Comparison of ENCODE assay signal across 28 cellular contexts in genomic region chr3:21331321-21331720, GRCh38.
"Had no signal": no experiment of that assay in that cellular context is flagged by ENCODE, and none has a peak within 500 bp of the region (broad histone marks: within the 10 kb centered on the region; RNA-seq: fewer than 3 reads in every experiment).

No MANE protein-coding gene starts in this region.

- H3K4me3 ChIP-seq: SJSA1 had no signal

- H3K27me3 ChIP-seq: brain microvascular endothelial cell, SJSA1 had no signal

- H3K27ac Mint-ChIP-seq: activated CD8-positive, alpha-beta T cell treated with anti-CD3 and anti-CD28 coated beads, Interleukin-2, amount 10 ng/mL, durations not matched to agents 7 days and 5 days; activated naive CD4-positive, alpha-beta T cell treated with anti-CD3 and anti-CD28 coated beads, Interleukin-2, amount 50 U/mL, for 24 hours; activated T-cell treated with anti-CD3 and anti-CD28 coated beads, Interleukin-2, amount 50 U/mL, for 24 hours; activated T-helper 1 cell treated with anti-CD3 and anti-CD28 coated beads, Interleukin-12 subunit alpha, Interleukin-12 subunit beta, Interleukin-2, Interleukin-4 antibody, amounts not matched to agents 30 ng/mL and 10 ng/mL and 1 ng/mL, durations not matched to agents 14 hours and 24 hours and 36 hours; WTC11 had no signal

- H3K9me3 Mint-ChIP-seq: activated naive CD4-positive, alpha-beta T cell treated with anti-CD3 and anti-CD28 coated beads, Interleukin-2, amount 50 U/mL, for 24 hours; activated T-helper 1 cell treated with anti-CD3 and anti-CD28 coated beads, Interleukin-12 subunit alpha, Interleukin-12 subunit beta, Interleukin-2, Interleukin-4 antibody, amounts not matched to agents 30 ng/mL and 10 ng/mL and 1 ng/mL, durations not matched to agents 14 hours and 24 hours and 36 hours had no signal

- H3K4me1 ChIP-seq: SJSA1 had no signal

- H3K4me1 Mint-ChIP-seq: activated naive CD4-positive, alpha-beta T cell treated with anti-CD3 and anti-CD28 coated beads, Interleukin-2, amount 50 U/mL, for 24 hours had no signal

- H3K27me3 Mint-ChIP-seq: activated naive CD4-positive, alpha-beta T cell treated with anti-CD3 and anti-CD28 coated beads, Interleukin-2, amount 50 U/mL, for 24 hours; activated T-cell treated with anti-CD3 and anti-CD28 coated beads, Interleukin-2, amount 50 U/mL, for 24 hours had no signal

- DNase-seq: activated CD4-positive, alpha-beta T cell treated with anti-CD3 and anti-CD28 coated beads for 48 hours; activated CD4-positive, alpha-beta T cell treated with anti-CD3 and anti-CD28 coated beads, Interleukin-2, amount 50 U/mL, for 4 hours; activated CD4-positive, CD25-positive, alpha-beta regulatory T cell treated with anti-CD3 and anti-CD28 coated beads, Interleukin-2, amount 50 U/mL, for 72 hours; activated CD8-positive, alpha-beta memory T cell treated with anti-CD3 and anti-CD28 coated beads, Interleukin-2, amount 50 U/mL, for 48 hours; activated CD8-positive, alpha-beta T cell treated with anti-CD3 and anti-CD28 coated beads, Interleukin-2, amount 10 ng/mL, durations not matched to agents 7 days and 5 days; activated effector memory CD4-positive, alpha-beta T cell treated with Interleukin-2 at 50 U/mL for 16 hours; activated naive CD4-positive, alpha-beta T cell; activated T-cell treated with anti-CD3 and anti-CD28 coated beads, Interleukin-2, amount 50 U/mL, for 24 hours; amygdala; brain microvascular endothelial cell; cerebellar nuclear complex; Kasumi-1; NCI-H1048; NCI-H1417; NCI-H1930; NCI-H2171; NCI-H345; NCI-H510A; NCI-H526 treated with DMSO at 0.1 percent for 48 hours; NK-92 treated with Interleukin-12 subunit alpha and Interleukin-12 subunit beta, amount 100 ng/mL, for 24 hours; PC-3; SHP77; SW 1271 had no signal

- ATAC-seq: activated CD8-positive, alpha-beta T cell treated with anti-CD3 and anti-CD28 coated beads, Interleukin-2, amount 10 ng/mL, durations not matched to agents 7 days and 5 days; PC-3; SK-N-SH treated with all-trans-retinoic acid at 6 μM for 48 hours; WTC11 had no signal

- H3K27ac ChIP-seq: brain microvascular endothelial cell, SJSA1 had no signal

- H3K36me3 ChIP-seq: brain microvascular endothelial cell, SJSA1 had no signal

- H3K36me3 Mint-ChIP-seq: activated naive CD4-positive, alpha-beta T cell treated with anti-CD3 and anti-CD28 coated beads, Interleukin-2, amount 50 U/mL, for 24 hours; WTC11 had no signal

- H3K4me3 Mint-ChIP-seq: activated CD8-positive, alpha-beta T cell treated with anti-CD3 and anti-CD28 coated beads, Interleukin-2, amount 10 ng/mL, durations not matched to agents 7 days and 5 days; activated naive CD4-positive, alpha-beta T cell treated with anti-CD3 and anti-CD28 coated beads, Interleukin-2, amount 50 U/mL, for 24 hours; activated T-cell treated with anti-CD3 and anti-CD28 coated beads, Interleukin-2, amount 50 U/mL, for 24 hours; activated T-helper 1 cell treated with anti-CD3 and anti-CD28 coated beads, Interleukin-12 subunit alpha, Interleukin-12 subunit beta, Interleukin-2, Interleukin-4 antibody, amounts not matched to agents 30 ng/mL and 10 ng/mL and 1 ng/mL, durations not matched to agents 14 hours and 24 hours and 36 hours; WTC11 had no signal
